19 cellular contexts compared by ENCODE assay signal in genomic region chr17:80274871-80275449, GRCh38. TPM values are rescaled to one million over a fixed set of nuclear protein-coding genes. Genes with fewer than 3 reads are reported as not detected.
DNase-seq lines count a peak whose midpoint lies in the region; ATAC-seq, FAIRE-seq and TF ChIP-seq lines count a peak whose summit lies in the region.
"Had no signal": no experiment of that assay in that cellular context is flagged by ENCODE, and none has a peak within 500 bp of the region (broad histone marks: within the 10 kb centered on the region; RNA-seq: fewer than 3 reads in every experiment).

No MANE protein-coding gene starts in this region.

- no peak overlapping the region for H2BK12ac ChIP-seq in neuronal stem cell (ENCODE audit: low read length)

- DNase-seq in activated CD8-positive, alpha-beta memory T cell treated with anti-CD3 and anti-CD28 coated beads, Interleukin-2, amount 10 ng/mL, durations not matched to agents 7 days and 5 days: no peak
- no peak for DNase-seq in activated CD8-positive, alpha-beta memory T cell treated with anti-CD3 and anti-CD28 coated beads, Interleukin-2, amount 50 U/mL, for 4 hours
- DNase-seq in K562 (ENCODE audit: extremely low read depth in 1 of 4, low spot score in 3 of 4) (no peak), neuronal stem cell (ENCODE audit: low spot score) (no peak), cardiac septum (ENCODE audit: low spot score) (no peak)
- no peak for DNase-seq in stimulated activated naive CD4-positive, alpha-beta T cell treated with Interleukin-2 at 50 U/mL for 16 hours (lab: John Stamatoyannopoulos, UW)
- DNase-seq in activated CD4-positive, CD25-positive, alpha-beta regulatory T cell treated with anti-CD3 and anti-CD28 coated beads, Interleukin-2, amount 50 U/mL, for 72 hours: no peak
- DNase-seq: activated CD4-positive, alpha-beta T cell treated with anti-CD3 and anti-CD28 coated beads for 48 hours; DMS79 treated with DMSO at 0.1 percent for 48 hours; heart left ventricle; lower lobe of right lung; MG63; NCI-H146; NCI-H82; PC-9; psoas muscle; thyroid gland had no signal

- WGBS in K562 (ENCODE audit: insufficient coverage, low coverage, missing lambda C conversion rate): 84% methylated on average over 4 of the region's 4 CpGs
- 100% methylated on average over 1 of the region's 4 CpGs for WGBS in neuronal stem cell (ENCODE audit: extremely low coverage in 2 of 2, insufficient read length in 2 of 2, insufficient replicate concordance in 1 of 2), 2 donors

- no peak overlapping the region for H3K4ac ChIP-seq in neuronal stem cell (ENCODE audit: low read length)

- intact Hi-C loops in K562 (cut with micrococcal nuclease): no loop called here
- intact Hi-C loops in cardiac septum (cut with DNase I): no loop called here

- in situ Hi-C loops in K562 (cut with MboI): no loop called here

- POLR2A ChIA-PET in HEK293 (lab: Yijun Ruan, JAX) (no interaction called here), K562 (lab: Yijun Ruan, JAX) (interaction anchor here (0.6 kb wide), 1 partner anchor 483 kb away, joined by 3 read pairs; no protein-coding TSS in a partner anchor)

- H4K91ac ChIP-seq in neuronal stem cell (ENCODE audit: low read depth, low read length, poor library complexity): no peak overlapping the region

- H3K4me1 Mint-ChIP-seq in activated CD8-positive, alpha-beta memory T cell treated with anti-CD3 and anti-CD28 coated beads, Interleukin-2, amount 10 ng/mL, durations not matched to agents 7 days and 5 days: peaks cover 43% of the 10 kb centered on the region

- H3K36me3 ChIP-seq in HEK293 (ENCODE audit: control insufficient read depth in 2 of 2, insufficient read depth in 1 of 2, low read length in 2 of 2) (peaks cover 9 to 31% of the 10 kb centered on the region in 2 experiments; a peak in 2 of 3 replicates), K562 (ENCODE audit: control insufficient read depth, insufficient read depth, low read length) (peaks cover 2% of the 10 kb centered on the region; the same call in 1 of the 3 replicates), neuronal stem cell (replicated peaks in 1 of 2; ENCODE audit: control insufficient read depth in 2 of 2, insufficient read depth in 2 of 2, low read length in 2 of 2) (peaks cover 5 to 8% of the 10 kb centered on the region in 2 donors)

- no peaks in the 10 kb centered on the region for H3K9me3 Mint-ChIP-seq in activated CD8-positive, alpha-beta memory T cell treated with anti-CD3 and anti-CD28 coated beads, Interleukin-2, amount 10 ng/mL, durations not matched to agents 7 days and 5 days (ENCODE audit: low read depth)
- H3K9me3 Mint-ChIP-seq: CD14-positive monocyte had no signal

- CTCF ChIA-PET in activated CD8-positive, alpha-beta memory T cell treated with anti-CD3 and anti-CD28 coated beads, Interleukin-2, amount 10 ng/mL, durations not matched to agents 7 days and 5 days (lab: Charles Lee): no interaction called here
- CTCF ChIA-PET in HEK293 (lab: Yijun Ruan, JAX): no interaction called here
- CTCF ChIA-PET in K562 (lab: Yijun Ruan, JAX; ENCODE audit: low intra/inter-chr PET ratio): no interaction called here

- no peak overlapping the region for H3K27ac ChIP-seq in HEK293 (ENCODE audit: extremely low read depth, low read depth, low read length)
- peak overlapping the region; percentile 51; the same call in 1 of the 3 replicates for H3K27ac ChIP-seq in K562 (ENCODE audit: extremely low read depth, low read depth, low read length)
- peak overlapping the region; percentile 35 for H3K27ac ChIP-seq in neuronal stem cell (replicated peaks; ENCODE audit: low read length)
- H3K27ac ChIP-seq: heart left ventricle, lower lobe of right lung, PC-9, psoas muscle, thyroid gland had no signal

- no peak for TF ChIP-seq POLR2A in K562 (conservative IDR thresholded peaks at IDR 0.05)

- H2BK15ac ChIP-seq in neuronal stem cell (ENCODE audit: low read length): no peak overlapping the region

- peak overlapping the region; percentile 17 for H3K27ac Mint-ChIP-seq in activated CD8-positive, alpha-beta memory T cell treated with anti-CD3 and anti-CD28 coated beads, Interleukin-2, amount 10 ng/mL, durations not matched to agents 7 days and 5 days

- no peak overlapping the region for H3K9ac ChIP-seq in K562 (ENCODE audit: insufficient read depth in 1 of 2, low read depth in 2 of 2, low read length in 2 of 2)
- no peak overlapping the region for H3K9ac ChIP-seq in neuronal stem cell (ENCODE audit: low read depth, low read length, poor library complexity)

- H2AK5ac ChIP-seq in neuronal stem cell (ENCODE audit: low read depth, low read length): no peak overlapping the region

- peak overlapping the region; percentile 31 for H3K23ac ChIP-seq in neuronal stem cell (ENCODE audit: low read depth, low read length, poor library complexity)

- BruUV-seq in K562 (replicated peaks; lab: Mats Ljungman, UMichigan): no TSS peak

- TF ChIP-seq RAD21 in K562 (CRISPR knock-in tag; conservative IDR thresholded peaks at IDR 0.05 in 1 of 2, IDR thresholded peaks at IDR 0.05 in 1 of 2): no peak

- no peak overlapping the region for H3K14ac ChIP-seq in neuronal stem cell (ENCODE audit: low read length)

- H3K27me3 ChIP-seq in K562 (ENCODE audit: control insufficient read depth in 2 of 2, insufficient read depth in 2 of 2, low read length in 2 of 2) (no peaks in the 10 kb centered on the region), neuronal stem cell (ENCODE audit: control insufficient read depth in 3 of 3, insufficient read depth in 3 of 3, low read depth in 1 of 3, low read length in 3 of 3) (no peaks in the 10 kb centered on the region)
- H3K27me3 ChIP-seq: heart left ventricle, MG63, thyroid gland had no signal

- H3K4me1 ChIP-seq in HEK293 (ENCODE audit: control insufficient read depth, insufficient read depth, low read length): no peaks in the 10 kb centered on the region
- H3K4me1 ChIP-seq in K562 (replicated peaks in 1 of 2; ENCODE audit: control insufficient read depth in 2 of 2, insufficient read depth in 2 of 2, low read length in 2 of 2): peaks cover 0 to 18% of the 10 kb centered on the region in 2 experiments; a peak in 2 of 5 replicates
- H3K4me1 ChIP-seq in neuronal stem cell (ENCODE audit: control insufficient read depth in 2 of 2, insufficient read depth in 1 of 2, low read depth in 1 of 2, low read length in 2 of 2): peaks cover 8% of the 10 kb centered on the region in 2 donors

- H3K36me3 Mint-ChIP-seq in activated CD8-positive, alpha-beta memory T cell treated with anti-CD3 and anti-CD28 coated beads, Interleukin-2, amount 10 ng/mL, durations not matched to agents 7 days and 5 days: peaks cover 55% of the 10 kb centered on the region

- H3K79me1 ChIP-seq in neuronal stem cell (ENCODE audit: low read depth, low read length): peaks cover 12% of the 10 kb centered on the region

- H3K18ac ChIP-seq in neuronal stem cell (ENCODE audit: low read length): no peak overlapping the region

- H3K4me2 ChIP-seq in K562 (ENCODE audit: insufficient read depth, low read length): no peak overlapping the region
- no peak overlapping the region for H3K4me2 ChIP-seq in neuronal stem cell (ENCODE audit: insufficient read depth, low read length, poor library complexity, severe bottlenecking)
- H3K4me2 ChIP-seq: PC-9 had no signal

- no peak overlapping the region for H2BK120ac ChIP-seq in neuronal stem cell (ENCODE audit: low read depth, low read length)

- no peak for TF ChIP-seq EP300 in K562 (IDR thresholded peaks at IDR 0.05; ENCODE audit: low read length)

- H3K9me1 ChIP-seq in K562 (ENCODE audit: control insufficient read depth, insufficient read depth, low read length): no peaks in the 10 kb centered on the region

- H4K20me1 ChIP-seq in K562 (replicated peaks; ENCODE audit: control insufficient read depth, insufficient read depth, low read length): no peaks in the 10 kb centered on the region

- H3K79me2 ChIP-seq in K562 (ENCODE audit: control insufficient read depth, insufficient read depth, low read length): no peaks in the 10 kb centered on the region; the same call in 2 of the 3 replicates

- no peaks in the 10 kb centered on the region for H3K27me3 Mint-ChIP-seq in activated CD8-positive, alpha-beta memory T cell treated with anti-CD3 and anti-CD28 coated beads, Interleukin-2, amount 10 ng/mL, durations not matched to agents 7 days and 5 days

- no peaks in the 10 kb centered on the region for H3K9me3 ChIP-seq in HEK293 (ENCODE audit: control insufficient read depth, insufficient read depth, low read depth, low read length)
- H3K9me3 ChIP-seq in K562 (replicated peaks; ENCODE audit: control insufficient read depth, insufficient read depth, low read depth, low read length): no peaks in the 10 kb centered on the region
- H3K9me3 ChIP-seq in neuronal stem cell (replicated peaks in 1 of 2; ENCODE audit: control insufficient read depth in 2 of 2, insufficient read depth in 1 of 2, low read depth in 1 of 2, low read length in 2 of 2): no peaks in the 10 kb centered on the region
- H3K9me3 ChIP-seq: heart left ventricle, lower lobe of right lung, psoas muscle, thyroid gland had no signal

- no peak for ATAC-seq in activated CD8-positive, alpha-beta memory T cell treated with anti-CD3 and anti-CD28 coated beads, Interleukin-2, amount 10 ng/mL, durations not matched to agents 7 days and 5 days
- ATAC-seq in K562: no peak
- ATAC-seq: heart left ventricle, lower lobe of right lung had no signal

- H2AFZ ChIP-seq in K562 (ENCODE audit: low read depth, low read length): no peak overlapping the region
- no peak overlapping the region for H2AFZ ChIP-seq in neuronal stem cell (ENCODE audit: low read length)
- H2AFZ ChIP-seq: PC-9 had no signal

- FAIRE-seq in K562 (lab: Jason Lieb, UNC): peak; percentile 65

- H3K4me3 ChIP-seq in HEK293 (ENCODE audit: low read depth, low read length) (no peak overlapping the region), K562 (no peak overlapping the region), neuronal stem cell (ENCODE audit: low read length in 2 of 2) (peak overlapping the region in 1 of 2 donors; percentile 62)
- H3K4me3 ChIP-seq: heart left ventricle, lower lobe of right lung, MG63, PC-9, psoas muscle, thyroid gland had no signal

- no peak overlapping the region for H3K4me3 Mint-ChIP-seq in activated CD8-positive, alpha-beta memory T cell treated with anti-CD3 and anti-CD28 coated beads, Interleukin-2, amount 10 ng/mL, durations not matched to agents 7 days and 5 days
- H3K4me3 Mint-ChIP-seq: CD14-positive monocyte had no signal

- no peak overlapping the region for H4K8ac ChIP-seq in neuronal stem cell (ENCODE audit: low read depth, low read length)

- TF ChIP-seq CTCF in HEK293 (tag by site-specific recombination; IDR thresholded peaks at IDR 0.05) (no peak), K562 (IDR thresholded peaks at IDR 0.05 in 2 of 3, conservative IDR thresholded peaks at IDR 0.05 in 1 of 3; ENCODE audit: insufficient read depth in 2 of 3, low read depth in 1 of 3, low read length in 3 of 3) (no peak)

- H2BK5ac ChIP-seq in neuronal stem cell (ENCODE audit: low read length): no peak overlapping the region

RNA-seq across cellular contexts. Expression of gene RNF213, which starts 14.3 kb away (rescaled TPM):
- total RNA-seq in activated CD8-positive, alpha-beta memory T cell treated with anti-CD3 and anti-CD28 coated beads, Interleukin-2, amount 10 ng/mL, durations not matched to agents 7 days and 5 days: 1,000 to 10,000 TPM in 1 of 2 experiments, 100 to 1,000 TPM in 1; 597 to 1,208 TPM
- total RNA-seq in K562 (2011; cell fraction: chromatin; rRNA removed; ENCODE audit: low replicate concordance): 548 and 579 TPM in 2 replicates
- 219 and 226 TPM in 2 replicates for total RNA-seq in K562 (2011; cell fraction: nucleolus; rRNA removed)
- total RNA-seq in K562 (2011; cell fraction: nucleoplasm; rRNA removed): 260 and 263 TPM in 2 replicates
- total RNA-seq in K562 (2014; rRNA removed) (13.2 and 17.1 TPM in 2 replicates), K562 (2014; rRNA removed; fragmentation: Illumina TruSeq; extraction: Trizol) (19.8 and 20.9 TPM in 2 replicates), K562 (2015; rRNA removed; fragmentation: Illumina TruSeq; extraction: Trizol) (17.8 and 17.9 TPM in 2 replicates), K562 (2021) (33.6 and 34.3 TPM in 2 replicates), cardiac septum (46.4 TPM)
- polyA plus RNA-seq in K562 (2011; rRNA removed) (26.7 and 36.2 TPM in 2 replicates), K562 (2014; fragmentation: Illumina TruSeq; extraction: Trizol) (24.2 and 26.9 TPM in 2 replicates), K562 (2014; fragmentation: Nextera tagmentation; extraction: Ambion mirVana) (1 to 10 TPM; 5.3 to 7.1 TPM), K562 (2014; rRNA removed) (15.9 and 20.1 TPM in 2 replicates)
- 14.1 and 15.8 TPM in 2 replicates for polyA plus RNA-seq in K562 (2011; cell fraction: cytosol; rRNA removed)
- 220 and 234 TPM in 2 replicates for polyA plus RNA-seq in K562 (2011; cell fraction: nucleus; rRNA removed)
- polyA plus RNA-seq in K562 (2012): 27.2 and 54.8 TPM in 2 replicates
- polyA minus RNA-seq in K562 (2011; rRNA and poly(A)+ RNA removed): 58.3 and 80.5 TPM in 2 replicates
- 48.1 and 56.1 TPM in 2 replicates for polyA minus RNA-seq in K562 (2011; cell fraction: cytosol; rRNA and poly(A)+ RNA removed)
- 71.6 and 112 TPM in 2 replicates for polyA minus RNA-seq in K562 (2011; cell fraction: nucleus; rRNA and poly(A)+ RNA removed)
- 17.4 TPM for polyA plus RNA-seq in neuronal stem cell (2013, experiment 1 of 2)
- polyA plus RNA-seq in neuronal stem cell (2013, experiment 2 of 2): 18.4 TPM

RNA-seq across cellular contexts. Expression of gene SLC26A11, which starts 54.7 kb away (rescaled TPM):
- 1 to 10 TPM; 4.3 to 8.6 TPM for total RNA-seq in activated CD8-positive, alpha-beta memory T cell treated with anti-CD3 and anti-CD28 coated beads, Interleukin-2, amount 10 ng/mL, durations not matched to agents 7 days and 5 days
- 8.5 and 21.1 TPM in 2 replicates for total RNA-seq in K562 (2011; cell fraction: chromatin; rRNA removed; ENCODE audit: low replicate concordance)
- total RNA-seq in K562 (2011; cell fraction: nucleolus; rRNA removed): 13.3 and 15.8 TPM in 2 replicates
- total RNA-seq in K562 (2011; cell fraction: nucleoplasm; rRNA removed): 6.9 and 13.1 TPM in 2 replicates
- 1.5 and 3.4 TPM in 2 replicates for total RNA-seq in K562 (2014; rRNA removed)
- 0.38 and 0.91 TPM in 2 replicates for total RNA-seq in K562 (2014; rRNA removed; fragmentation: Illumina TruSeq; extraction: Trizol)
- 1.0 and 1.4 TPM in 2 replicates for total RNA-seq in K562 (2015; rRNA removed; fragmentation: Illumina TruSeq; extraction: Trizol)
- 3.1 and 4.0 TPM in 2 replicates for total RNA-seq in K562 (2021)
- 0.52 and 0.53 TPM in 2 replicates for polyA plus RNA-seq in K562 (2011; rRNA removed)
- 0.43 and 1.2 TPM in 2 replicates for polyA plus RNA-seq in K562 (2011; cell fraction: cytosol; rRNA removed)
- polyA plus RNA-seq in K562 (2011; cell fraction: nucleus; rRNA removed): 4.1 and 8.1 TPM in 2 replicates
- 2.7 and 5.4 TPM in 2 replicates for polyA plus RNA-seq in K562 (2012)
- polyA plus RNA-seq in K562 (2014; fragmentation: Illumina TruSeq; extraction: Trizol): 1.4 and 1.9 TPM in 2 replicates
- polyA plus RNA-seq in K562 (2014; fragmentation: Nextera tagmentation; extraction: Ambion mirVana): under 1 TPM in 1 of 2 experiments, not detected in 1; 0.06 TPM
- polyA plus RNA-seq in K562 (2014; rRNA removed): 2.8 and 4.2 TPM in 2 replicates
- 0.46 TPM in 1 of 2 replicates, not detected in the other for polyA minus RNA-seq in K562 (2011; rRNA and poly(A)+ RNA removed)
- 0.57 and 1.9 TPM in 2 replicates for polyA minus RNA-seq in K562 (2011; cell fraction: cytosol; rRNA and poly(A)+ RNA removed)
- polyA minus RNA-seq in K562 (2011; cell fraction: nucleus; rRNA and poly(A)+ RNA removed): 1.2 and 2.0 TPM in 2 replicates
- polyA plus RNA-seq in neuronal stem cell (2013, experiment 1 of 2): 14.4 TPM
- 14.7 TPM for polyA plus RNA-seq in neuronal stem cell (2013, experiment 2 of 2)
- total RNA-seq in cardiac septum: 8.3 TPM

RNA-seq across cellular contexts. Expression of gene SGSH, which starts 54.8 kb away (rescaled TPM):
- total RNA-seq in activated CD8-positive, alpha-beta memory T cell treated with anti-CD3 and anti-CD28 coated beads, Interleukin-2, amount 10 ng/mL, durations not matched to agents 7 days and 5 days: 10 to 100 TPM; 15.4 to 22.1 TPM
- 47.4 and 72.7 TPM in 2 replicates for total RNA-seq in K562 (2011; cell fraction: chromatin; rRNA removed; ENCODE audit: low replicate concordance)
- 43.5 and 52.4 TPM in 2 replicates for total RNA-seq in K562 (2011; cell fraction: nucleolus; rRNA removed)
- total RNA-seq in K562 (2011; cell fraction: nucleoplasm; rRNA removed): 40.5 and 41.1 TPM in 2 replicates
- total RNA-seq in K562 (2014; rRNA removed) (5.1 and 7.3 TPM in 2 replicates), K562 (2014; rRNA removed; fragmentation: Illumina TruSeq; extraction: Trizol) (2.5 and 2.6 TPM in 2 replicates), K562 (2015; rRNA removed; fragmentation: Illumina TruSeq; extraction: Trizol) (4.6 and 4.9 TPM in 2 replicates), K562 (2021) (11.8 and 15.7 TPM in 2 replicates), cardiac septum (21.4 TPM)
- polyA plus RNA-seq in K562 (2011; rRNA removed) (2.5 and 4.8 TPM in 2 replicates), K562 (2014; fragmentation: Illumina TruSeq; extraction: Trizol) (6.3 and 11.2 TPM in 2 replicates), K562 (2014; fragmentation: Nextera tagmentation; extraction: Ambion mirVana) (under 1 TPM; 0.25 to 0.31 TPM), K562 (2014; rRNA removed) (8.2 and 9.8 TPM in 2 replicates)
- polyA plus RNA-seq in K562 (2011; cell fraction: cytosol; rRNA removed): 3.7 and 4.2 TPM in 2 replicates
- 19.2 and 29.1 TPM in 2 replicates for polyA plus RNA-seq in K562 (2011; cell fraction: nucleus; rRNA removed)
- 13.7 and 21.2 TPM in 2 replicates for polyA plus RNA-seq in K562 (2012)
- polyA minus RNA-seq in K562 (2011; rRNA and poly(A)+ RNA removed): 2.6 TPM in 2 replicates
- 4.5 and 6.9 TPM in 2 replicates for polyA minus RNA-seq in K562 (2011; cell fraction: cytosol; rRNA and poly(A)+ RNA removed)
- 3.4 and 6.3 TPM in 2 replicates for polyA minus RNA-seq in K562 (2011; cell fraction: nucleus; rRNA and poly(A)+ RNA removed)
- polyA plus RNA-seq in neuronal stem cell (2013, experiment 1 of 2): 8.1 TPM
- polyA plus RNA-seq in neuronal stem cell (2013, experiment 2 of 2): 7.7 TPM
